Comparison of ENCODE assay signal across 8 cellular contexts in the genomic region with DNA sequence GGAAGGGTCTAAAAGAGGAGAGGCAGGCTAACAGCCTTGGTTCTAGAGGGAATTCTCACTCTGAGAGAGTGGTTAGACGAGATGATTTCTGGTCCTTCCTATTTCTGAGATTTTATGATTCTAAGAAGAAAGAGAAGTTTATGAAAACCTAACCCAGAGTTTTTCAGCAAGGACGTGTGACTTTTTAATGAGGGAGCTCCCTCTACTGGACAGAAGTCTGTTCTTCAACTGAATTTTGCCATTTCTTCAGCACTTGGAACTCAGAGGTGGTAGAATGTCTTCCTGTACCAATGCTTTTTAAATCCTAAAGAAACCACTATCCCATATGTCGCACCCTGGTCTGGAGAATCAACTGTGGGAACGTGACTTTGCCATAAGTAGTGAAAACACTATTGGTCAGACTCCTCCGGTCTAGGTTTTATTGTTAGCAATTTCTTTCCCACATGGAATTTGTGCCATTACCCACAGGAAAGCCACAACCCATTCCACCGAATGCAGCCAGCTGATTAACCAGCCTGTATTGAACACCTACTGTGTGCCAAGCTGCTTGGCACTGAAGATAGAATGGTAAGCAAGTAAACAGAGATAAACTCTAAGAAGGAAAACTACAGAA.
A peak's percentile ranks its signal among the peaks of the same experiment; 100 is the strongest.
DNase-seq lines count a peak whose midpoint lies in the region; ATAC-seq, FAIRE-seq and TF ChIP-seq lines count a peak whose summit lies in the region.

No MANE protein-coding gene starts in this region.

- CTCF ChIA-PET in A549 (lab: Yijun Ruan, JAX) = interaction anchor here (0.7 to 2.4 kb wide), 29 partner anchors 8 to 500 kb away, joined by 3 to 10 read pairs (median 4); no protein-coding TSS in a partner anchor

- H3K4me3 ChIP-seq in A549 = no peak overlapping the region
- H3K4me3 ChIP-seq in GM06990 (replicated peaks; ENCODE audit: low read depth, low read length) = no peak overlapping the region
- H3K4me3 ChIP-seq in RWPE2 (ENCODE audit: severe bottlenecking) = no peak overlapping the region
- H3K4me3 ChIP-seq in esophagus squamous epithelium = no peak overlapping the region
- H3K4me3 ChIP-seq in osteoblast (ENCODE audit: insufficient read depth, low read length) = no peak overlapping the region

- H3K4me1 ChIP-seq in A549 (no peaks in the 10 kb centered on the region), RWPE2 (ENCODE audit: insufficient read depth, poor library complexity, severe bottlenecking) (no peaks in the 10 kb centered on the region), esophagus squamous epithelium (no peaks in the 10 kb centered on the region), osteoblast (ENCODE audit: insufficient read depth, low read length) (peaks cover 5% of the 10 kb centered on the region)

- H3K79me2 ChIP-seq in osteoblast (ENCODE audit: insufficient read depth, low read length) = no peaks in the 10 kb centered on the region

- H3K27me3 ChIP-seq in GM06990 (replicated peaks; ENCODE audit: control insufficient read depth, insufficient read depth, low read length) = no peaks in the 10 kb centered on the region
- H3K27me3 ChIP-seq in RWPE2 (ENCODE audit: insufficient read depth, poor library complexity, severe bottlenecking) = no peaks in the 10 kb centered on the region
- H3K27me3 ChIP-seq in esophagus squamous epithelium = no peaks in the 10 kb centered on the region
- peaks cover 3% of the 10 kb centered on the region for H3K27me3 ChIP-seq in osteoblast (ENCODE audit: insufficient read depth, low read length)

- TF ChIP-seq RAD21 in A549 (conservative IDR thresholded peaks at IDR 0.05 in 1 of 2, IDR thresholded peaks at IDR 0.05 in 1 of 2) = peak; percentile 67 to 75; a peak in 4 of 5 replicates

- no peak for TF ChIP-seq POLR2A in A549 (IDR thresholded peaks at IDR 0.05; ENCODE audit: low read length)
- TF ChIP-seq POLR2A in esophagus squamous epithelium (IDR thresholded peaks at IDR 0.05) = no peak

- WGBS in A549 (ENCODE audit: missing lambda C conversion rate) = 7% methylated on average over 6 of the region's 6 CpGs
- WGBS in esophagus squamous epithelium, 2 donors = 12 to 18% methylated on average over 6 of the region's 6 CpGs

- H3K27ac ChIP-seq in A549 = no peak overlapping the region
- H3K27ac ChIP-seq in RWPE2 (ENCODE audit: poor library complexity, severe bottlenecking) = no peak overlapping the region
- H3K27ac ChIP-seq in esophagus squamous epithelium = no peak overlapping the region
- no peak overlapping the region for H3K27ac ChIP-seq in osteoblast (ENCODE audit: low read depth, low read length)

- H3K36me3 ChIP-seq in GM06990 (ENCODE audit: control insufficient read depth, insufficient read depth, low read length) (no peaks in the 10 kb centered on the region), RWPE2 (ENCODE audit: low read depth) (no peaks in the 10 kb centered on the region), esophagus squamous epithelium (no peaks in the 10 kb centered on the region), osteoblast (ENCODE audit: insufficient read depth, low read length) (no peaks in the 10 kb centered on the region)

- H3K4me2 ChIP-seq in A549 = no peak overlapping the region
- no peak overlapping the region for H3K4me2 ChIP-seq in osteoblast (ENCODE audit: insufficient read depth, low read length)

- TF ChIP-seq CTCF in A549 (IDR thresholded peaks at IDR 0.05) (peak; percentile 71), GM06990 (IDR thresholded peaks at IDR 0.05; ENCODE audit: insufficient read depth, low read length, poor library complexity, severe bottlenecking) (peak; percentile 63), RWPE2 (IDR thresholded peaks at IDR 0.05; ENCODE audit: poor library complexity, severe bottlenecking) (peak; percentile 82), esophagus squamous epithelium (IDR thresholded peaks at IDR 0.05) (peak; percentile 12 to 66 (median 44)), osteoblast (IDR thresholded peaks at IDR 0.05; ENCODE audit: extremely low read depth, low read depth, low read length) (peak; percentile 80)

- POLR2A ChIA-PET in A549 (lab: Yijun Ruan, JAX) = no interaction called here

- intact Hi-C loops in esophagus squamous epithelium (cut with DNase I) = no loop called here

- DNase-seq in A549 (ENCODE audit: low read depth in 1 of 2, low spot score in 1 of 2) (peak; percentile 33 to 61), GM06990 (ENCODE audit: extremely low read depth, insufficient read length) (no peak), RWPE2 (ENCODE audit: low spot score) (no peak), esophagus squamous epithelium (lab: John Stamatoyannopoulos, UW) (no peak), osteoblast (ENCODE audit: insufficient read length, low spot score, missing footprints) (peak; percentile 75), COR-L47 (lab: John Stamatoyannopoulos, UW) (no peak)

- H3K9me3 ChIP-seq in A549 (no peaks in the 10 kb centered on the region), RWPE2 (ENCODE audit: severe bottlenecking) (no peaks in the 10 kb centered on the region), esophagus squamous epithelium (no peaks in the 10 kb centered on the region), osteoblast (ENCODE audit: low read depth, low read length) (no peaks in the 10 kb centered on the region)

- ATAC-seq in A549 (peak; percentile 59 to 86; a peak in 4 of 6 replicates), HG03442 (IDR thresholded peaks at IDR 0.05; ENCODE audit: unreplicated experiment) (peak; percentile 61), RWPE2 (ENCODE audit: low read depth) (no peak), GM21737 (IDR thresholded peaks at IDR 0.05; ENCODE audit: unreplicated experiment) (no peak)

- FAIRE-seq in A549 (lab: Jason Lieb, UNC) = peak; percentile 59

- H2AFZ ChIP-seq in osteoblast (ENCODE audit: low read length) = no peak overlapping the region

- H4K20me1 ChIP-seq in osteoblast (ENCODE audit: insufficient read depth, low read length) = no peaks in the 10 kb centered on the region

- TF ChIP-seq EP300 in A549 (IDR thresholded peaks at IDR 0.05) = no peak

TF ChIP-seq in A549, 52 proteins besides CTCF, POLR2A, EP300 and RAD21:
- peak; percentile 33; the same call in 1 of the 3 replicates for TF ChIP-seq SMC3 (IDR thresholded peaks at IDR 0.05)
- no peak for TF ChIP-seq KDM5A (IDR thresholded peaks at IDR 0.05)
TF ChIP-seq in A549: peak in this region for 1.

Comparison
In these comparisons a context has a peak if more than half of its experiments do, and no peak if none do; other contexts are left out.
1. ATAC-seq: peak in A549 (2 of 2) and HG03442 (single experiment); none in RWPE2 (single experiment) and GM21737 (single experiment).
2. DNase-seq: peak in A549 (2 of 2) and osteoblast (single experiment); none in GM06990 (single experiment), RWPE2 (single experiment), esophagus squamous epithelium (single experiment) and COR-L47 (single experiment).
3. Peak in every context shown above with its lines, with median percentiles within 50 percentile points of each other: CTCF ChIP-seq.